11 cellular contexts compared by ENCODE assay signal in the genomic region with DNA sequence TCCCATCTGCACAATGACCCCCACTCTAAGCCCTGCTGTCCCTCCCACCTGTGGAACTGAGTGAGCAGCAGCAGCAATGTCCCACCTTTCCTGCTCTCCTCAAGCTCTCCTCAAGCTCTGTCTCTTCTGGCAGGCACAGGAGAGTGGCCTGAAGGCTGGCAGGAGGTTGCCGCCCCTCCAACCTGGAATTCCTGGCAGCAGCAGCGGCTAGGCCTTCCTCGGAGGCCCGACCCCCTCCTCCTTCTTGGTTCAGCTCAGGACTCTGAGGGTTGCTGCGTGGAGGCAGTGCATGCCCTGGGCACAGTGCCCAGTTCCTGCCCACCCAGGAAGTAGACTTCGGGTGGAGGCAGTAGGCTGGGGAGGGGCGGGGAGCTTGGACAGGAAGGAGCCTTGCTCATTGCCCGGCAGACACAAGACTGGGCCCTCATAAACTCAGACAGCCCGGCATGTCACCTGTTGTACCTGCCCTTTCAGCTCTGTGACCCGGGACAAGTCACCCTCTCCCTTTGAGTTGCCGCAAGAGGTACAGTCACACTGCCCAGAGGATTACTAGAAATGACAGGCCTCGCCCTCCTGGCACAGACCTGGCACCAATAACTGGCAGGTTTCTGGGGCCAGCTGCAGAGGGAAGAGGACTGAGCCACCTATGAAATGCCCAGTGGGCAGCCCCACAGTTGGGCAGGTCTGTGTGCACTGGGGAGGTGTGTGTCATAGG. TPM values are rescaled to one million over a fixed set of nuclear protein-coding genes. Genes with fewer than 3 reads are reported as not detected.
DNase-seq lines count a peak whose midpoint lies in the region; ATAC-seq, FAIRE-seq and TF ChIP-seq lines count a peak whose summit lies in the region.
"Had no signal": no experiment of that assay in that cellular context is flagged by ENCODE, and none has a peak within 500 bp of the region (broad histone marks: within the 10 kb centered on the region; RNA-seq: fewer than 3 reads in every experiment).

No MANE protein-coding gene starts in this region.

- peak overlapping the region; percentile 57 to 87 for H3K27ac Mint-ChIP-seq in activated naive CD4-positive, alpha-beta T cell treated with anti-CD3 and anti-CD28 coated beads, Interleukin-2, amount 50 U/mL, for 72 hours

- no peaks in the 10 kb centered on the region for H4K20me1 ChIP-seq in GM12878 (ENCODE audit: control insufficient read depth, insufficient read depth)

- no peak overlapping the region for H3K4me3 ChIP-seq in GM12878
- peak overlapping the region; percentile 34 to 93 (median 90) for H3K4me3 ChIP-seq in right lobe of liver
- peak overlapping the region in 3 of 4 donors; percentile 21 to 50 (median 41) for H3K4me3 ChIP-seq in upper lobe of left lung

- TF ChIP-seq POLR2A in GM12878 (IDR thresholded peaks at IDR 0.05; ENCODE audit: low read depth, low read length) (no peak), right lobe of liver (IDR thresholded peaks at IDR 0.05) (peak; percentile 74), upper lobe of left lung (IDR thresholded peaks at IDR 0.05) (peak in 2 of 4 donors; percentile 26 to 80), H54 (IDR thresholded peaks at IDR 0.05; ENCODE audit: low read depth, low read length) (no peak)

- peak in 1 of 2 donors; percentile 43 for ATAC-seq in activated naive CD4-positive, alpha-beta T cell treated with anti-CD3 and anti-CD28 coated beads, Interleukin-2, amount 50 U/mL, for 72 hours
- ATAC-seq in GM12878, result peak; percentile 36
- ATAC-seq in right lobe of liver, result peak; percentile 37 to 68 (median 51)
- ATAC-seq in upper lobe of left lung (ENCODE audit: low FRiP score in 2 of 2), result peak; percentile 61 to 74
- ATAC-seq in activated T-cell treated with anti-CD3 and anti-CD28 coated beads, Interleukin-2, amount 50 U/mL, for 4 hours, result no peak
- ATAC-seq: natural killer cell treated with Interleukin-12 subunit alpha and Interleukin-12 subunit beta and Interleukin-15 and Interleukin-18, amount 100 ng/mL, for 72 hours had no signal

- SMC1A ChIA-PET in GM12878 (lab: Charles Lee; ENCODE audit: uncharacterized antibody, unreplicated experiment), result no interaction called here

- H3K36me3 ChIP-seq in GM12878 (ENCODE audit: control insufficient read depth in 2 of 2, insufficient read depth in 2 of 2, low read length in 1 of 2) (no peaks in the 10 kb centered on the region), right lobe of liver (peaks cover 0 to 18% (median 6%) of the 10 kb centered on the region in 4 donors), upper lobe of left lung (no peaks in the 10 kb centered on the region)

- RAD21 ChIA-PET in GM12878 (lab: Charles Lee; ENCODE audit: unreplicated experiment), result no interaction called here

- H2AFZ ChIP-seq in GM12878 (ENCODE audit: control insufficient read depth, low read depth, low read length), result peak overlapping the region; percentile 21

- peaks cover 15% of the 10 kb centered on the region for H3K4me1 Mint-ChIP-seq in activated T-cell treated with anti-CD3 and anti-CD28 coated beads, Interleukin-2, amount 50 U/mL, for 4 hours (ENCODE audit: low read depth)

- no peak overlapping the region for H3K9ac ChIP-seq in GM12878 (ENCODE audit: control insufficient read depth, insufficient read depth, low read length)

- no peak for TF ChIP-seq CTCF in GM12878 (IDR thresholded peaks at IDR 0.05 in 2 of 3, conservative IDR thresholded peaks at IDR 0.05 in 1 of 3; ENCODE audit: control insufficient read depth in 2 of 3, extremely low read depth in 1 of 3, insufficient read depth in 1 of 3, low read depth in 3 of 3, low read length in 3 of 3)
- no peak for TF ChIP-seq CTCF in right lobe of liver (IDR thresholded peaks at IDR 0.05)
- no peak for TF ChIP-seq CTCF in upper lobe of left lung (IDR thresholded peaks at IDR 0.05)

- no peak for DNase-seq in activated naive CD4-positive, alpha-beta T cell treated with anti-CD3 and anti-CD28 coated beads, Interleukin-2, amount 50 U/mL, for 72 hours (ENCODE audit: low spot score in 2 of 2)
- DNase-seq in activated naive CD4-positive, alpha-beta T cell (lab: John Stamatoyannopoulos, UW), result no peak
- DNase-seq in GM12878 (ENCODE audit: low read depth, low spot score), result no peak
- peak; percentile 96 for DNase-seq in right lobe of liver
- DNase-seq in upper lobe of left lung, result peak; percentile 81 to 96
- no peak for DNase-seq in NCI-H128 (lab: John Stamatoyannopoulos, UW; ENCODE audit: unreplicated experiment)
- DNase-seq in activated T-cell treated with anti-CD3 and anti-CD28 coated beads, Interleukin-2, amount 50 U/mL, for 4 hours, result no peak
- DNase-seq in H54 (ENCODE audit: insufficient read length, low spot score), result no peak
- DNase-seq: NCI-H510A treated with DMSO at 0.1 percent for 48 hours had no signal

- FAIRE-seq in GM12878 (lab: Jason Lieb, UNC), result no peak
- FAIRE-seq in H54 (lab: Jason Lieb, UNC), result no peak

- peaks cover 0 to 5% of the 10 kb centered on the region in 2 donors for H3K9me3 Mint-ChIP-seq in activated naive CD4-positive, alpha-beta T cell treated with anti-CD3 and anti-CD28 coated beads, Interleukin-2, amount 50 U/mL, for 72 hours
- no peaks in the 10 kb centered on the region for H3K9me3 Mint-ChIP-seq in activated T-cell treated with anti-CD3 and anti-CD28 coated beads, Interleukin-2, amount 50 U/mL, for 4 hours

- no peaks in the 10 kb centered on the region for H3K27me3 ChIP-seq in GM12878 (replicated peaks in 1 of 2; ENCODE audit: control insufficient read depth in 2 of 2, insufficient read depth in 2 of 2, low read length in 1 of 2)
- no peaks in the 10 kb centered on the region for H3K27me3 ChIP-seq in right lobe of liver
- H3K27me3 ChIP-seq in upper lobe of left lung, result no peaks in the 10 kb centered on the region

- intact Hi-C loops in GM12878 (cut with micrococcal nuclease; ENCODE audit: unreplicated experiment) (no loop called here), right lobe of liver (cut with DNase I) (no loop called here)

- CTCF ChIA-PET in GM12878 (lab: Yijun Ruan, JAX), result no interaction called here

- no peak overlapping the region for H3K4me2 ChIP-seq in GM12878 (ENCODE audit: control insufficient read depth, insufficient read depth)

- no peak for TF ChIP-seq RAD21 in GM12878 (IDR thresholded peaks at IDR 0.05; ENCODE audit: insufficient read depth, low read depth, low read length)

- no peak for TF ChIP-seq EP300 in GM12878 (IDR thresholded peaks at IDR 0.05; ENCODE audit: borderline replicate concordance in 1 of 2, control insufficient read depth in 1 of 2, low read depth in 2 of 2, low read length in 2 of 2)
- TF ChIP-seq EP300 in upper lobe of left lung (IDR thresholded peaks at IDR 0.05), result peak in 2 of 4 donors; percentile 19 to 89

- BruUV-seq in GM12878 (replicated peaks; lab: Mats Ljungman, UMichigan), result no TSS peak

- no peak overlapping the region for H3K4me3 Mint-ChIP-seq in activated T-cell treated with anti-CD3 and anti-CD28 coated beads, Interleukin-2, amount 50 U/mL, for 4 hours
- H3K4me3 Mint-ChIP-seq: natural killer cell treated with Interleukin-12 subunit alpha and Interleukin-12 subunit beta and Interleukin-15 and Interleukin-18, amount 100 ng/mL, for 72 hours had no signal

- H3K9me3 ChIP-seq in GM12878 (replicated peaks; ENCODE audit: control insufficient read depth, insufficient read depth, low read length) (no peaks in the 10 kb centered on the region), right lobe of liver (no peaks in the 10 kb centered on the region), upper lobe of left lung (no peaks in the 10 kb centered on the region)

- no peaks in the 10 kb centered on the region for H3K27me3 Mint-ChIP-seq in activated T-cell treated with anti-CD3 and anti-CD28 coated beads, Interleukin-2, amount 50 U/mL, for 4 hours (ENCODE audit: low read depth)

- in situ Hi-C loops in GM12878 (cut with MboI), result no loop called here

- H3K27ac ChIP-seq in GM12878 (ENCODE audit: control insufficient read depth, insufficient read depth) (no peak overlapping the region), right lobe of liver (peak overlapping the region; percentile 90 to 97 (median 96)), upper lobe of left lung (peak overlapping the region; percentile 79 to 96 (median 87))

- 27% methylated on average over 12 of the region's 12 CpGs for WGBS in GM12878 (ENCODE audit: insufficient coverage, insufficient replicate concordance, low lambda C conversion rate, missing lambda C conversion rate)
- WGBS in right lobe of liver (ENCODE audit: insufficient coverage, low coverage, low lambda C conversion rate, missing lambda C conversion rate), result 22% methylated on average over 9 of the region's 12 CpGs
- WGBS in upper lobe of left lung, 2 donors, result 28 to 40% methylated on average over 9 to 11 of the region's 12 CpGs

- H3K4me1 ChIP-seq in GM12878 (ENCODE audit: control insufficient read depth, insufficient read depth, low read length), result no peaks in the 10 kb centered on the region; the same call in 1 of the 2 replicates
- peaks cover 0 to 63% (median 20%) of the 10 kb centered on the region in 4 donors for H3K4me1 ChIP-seq in right lobe of liver
- peaks cover 0 to 85% (median 54%) of the 10 kb centered on the region in 4 donors for H3K4me1 ChIP-seq in upper lobe of left lung

- H3K79me2 ChIP-seq in GM12878 (ENCODE audit: control insufficient read depth, insufficient read depth, low read length), result no peaks in the 10 kb centered on the region

- POLR2A ChIA-PET in GM12878 (lab: Charles Lee), result no interaction called here

- H3K36me3 Mint-ChIP-seq in activated naive CD4-positive, alpha-beta T cell treated with anti-CD3 and anti-CD28 coated beads, Interleukin-2, amount 50 U/mL, for 72 hours, result peaks cover 0 to 4% of the 10 kb centered on the region in 2 donors
- no peaks in the 10 kb centered on the region for H3K36me3 Mint-ChIP-seq in activated T-cell treated with anti-CD3 and anti-CD28 coated beads, Interleukin-2, amount 50 U/mL, for 4 hours (ENCODE audit: insufficient read depth)
- H3K36me3 Mint-ChIP-seq: natural killer cell treated with Interleukin-12 subunit alpha and Interleukin-12 subunit beta and Interleukin-15 and Interleukin-18, amount 100 ng/mL, for 72 hours had no signal

RNA-seq across cellular contexts. Expression of a gene that starts 2.1 kb away (rescaled TPM):
- 10 to 100 TPM in 1 of 2 donors, 1 to 10 TPM in 1; 1.5 to 29.9 TPM for total RNA-seq in activated naive CD4-positive, alpha-beta T cell treated with anti-CD3 and anti-CD28 coated beads, Interleukin-2, amount 50 U/mL, for 72 hours
- total RNA-seq in GM12878 (2013; cell fraction: nucleolus; rRNA removed), result not detected in 2 replicates
- total RNA-seq in GM12878 (2014; rRNA removed) (0.40 and 0.87 TPM in 2 replicates), GM12878 (2014; rRNA removed; fragmentation: Illumina TruSeq; extraction: Trizol) (0.45 and 0.60 TPM in 2 replicates), GM12878 (2021) (5.1 and 6.6 TPM in 2 replicates), right lobe of liver (over 10,000 TPM; 18,575 to 39,670 (median 31,917) TPM), upper lobe of left lung (1,000 to 10,000 TPM in 1 of 6 donors, 100 to 1,000 TPM in 5; 205 to 1,050 (median 637) TPM)
- polyA plus RNA-seq in GM12878 (2011; ENCODE audit: low read depth), result 0.31 TPM
- polyA plus RNA-seq in GM12878 (2011; rRNA removed) (3.1 and 3.5 TPM in 2 replicates), GM12878 (2014; fragmentation: Illumina TruSeq; extraction: Trizol) (0.36 and 0.90 TPM in 2 replicates), GM12878 (2014; fragmentation: Nextera tagmentation; extraction: Ambion mirVana) (under 1 TPM; 0.29 to 0.62 TPM), GM12878 (2014; rRNA removed) (0.33 and 1.0 TPM in 2 replicates), GM12878 (2016; fragmentation: Nextera tagmentation; extraction: Ambion mirVana) (under 1 TPM; 0.16 to 0.17 TPM)
- 3.8 and 4.1 TPM in 2 replicates for polyA plus RNA-seq in GM12878 (2011; cell fraction: cytosol; rRNA removed)
- 1.3 and 2.8 TPM in 2 replicates for polyA plus RNA-seq in GM12878 (2011; cell fraction: nucleus; rRNA removed)
- 0.34 and 1.2 TPM in 2 replicates for polyA plus RNA-seq in GM12878 (2012)
- 4.6 and 6.6 TPM in 2 replicates for polyA minus RNA-seq in GM12878 (2011; rRNA and poly(A)+ RNA removed)
- not detected in 2 replicates for polyA minus RNA-seq in GM12878 (2011; cell fraction: cytosol; rRNA and poly(A)+ RNA removed)
- 1.8 and 1.9 TPM in 2 replicates for polyA minus RNA-seq in GM12878 (2011; cell fraction: nucleus; rRNA and poly(A)+ RNA removed)
- total RNA-seq in activated T-cell treated with anti-CD3 and anti-CD28 coated beads, Interleukin-2, amount 50 U/mL, for 4 hours, result 1 to 10 TPM; 4.8 to 5.3 (median 4.9) TPM

RNA-seq across cellular contexts. Expression of a gene that starts 24.0 kb away (rescaled TPM):
- not detected for total RNA-seq in activated naive CD4-positive, alpha-beta T cell treated with anti-CD3 and anti-CD28 coated beads, Interleukin-2, amount 50 U/mL, for 72 hours
- total RNA-seq in GM12878 (2013; cell fraction: nucleolus; rRNA removed), result not detected in 2 replicates
- total RNA-seq in GM12878 (2014; rRNA removed), result not detected in 2 replicates
- total RNA-seq in GM12878 (2014; rRNA removed; fragmentation: Illumina TruSeq; extraction: Trizol), result not detected in 2 replicates
- not detected in 2 replicates for total RNA-seq in GM12878 (2021)
- not detected for polyA plus RNA-seq in GM12878 (2011; ENCODE audit: low read depth)
- polyA plus RNA-seq in GM12878 (2011; rRNA removed), result not detected in 2 replicates
- polyA plus RNA-seq in GM12878 (2011; cell fraction: cytosol; rRNA removed), result not detected in 2 replicates
- not detected in 2 replicates for polyA plus RNA-seq in GM12878 (2011; cell fraction: nucleus; rRNA removed)
- polyA plus RNA-seq in GM12878 (2012), result not detected in 2 replicates
- polyA plus RNA-seq in GM12878 (2014; fragmentation: Illumina TruSeq; extraction: Trizol), result not detected in 2 replicates
- polyA plus RNA-seq in GM12878 (2014; fragmentation: Nextera tagmentation; extraction: Ambion mirVana), result not detected
- polyA plus RNA-seq in GM12878 (2014; rRNA removed), result not detected in 2 replicates
- not detected for polyA plus RNA-seq in GM12878 (2016; fragmentation: Nextera tagmentation; extraction: Ambion mirVana)
- not detected in 2 replicates for polyA minus RNA-seq in GM12878 (2011; rRNA and poly(A)+ RNA removed)
- not detected in 2 replicates for polyA minus RNA-seq in GM12878 (2011; cell fraction: cytosol; rRNA and poly(A)+ RNA removed)
- not detected in 2 replicates for polyA minus RNA-seq in GM12878 (2011; cell fraction: nucleus; rRNA and poly(A)+ RNA removed)
- total RNA-seq in right lobe of liver, result not detected
- not detected for total RNA-seq in upper lobe of left lung
- not detected for total RNA-seq in activated T-cell treated with anti-CD3 and anti-CD28 coated beads, Interleukin-2, amount 50 U/mL, for 4 hours
- total RNA-seq: natural killer cell treated with Interleukin-12 subunit alpha and Interleukin-12 subunit beta and Interleukin-15 and Interleukin-18, amount 100 ng/mL, for 72 hours had no signal
- polyA plus RNA-seq: BJ had no signal

Comparison
In these comparisons a context has a peak if more than half of its experiments do, and no peak if none do; other contexts are left out.
1. ATAC-seq: peak in GM12878 (single experiment), right lobe of liver (4 of 4) and upper lobe of left lung (2 of 2); none in activated T-cell treated with anti-CD3 and anti-CD28 coated beads, Interleukin-2, amount 50 U/mL, for 4 hours (0 of 2).
2. DNase-seq: peak in right lobe of liver (3 of 3) and upper lobe of left lung (2 of 2); none in activated naive CD4-positive, alpha-beta T cell treated with anti-CD3 and anti-CD28 coated beads, Interleukin-2, amount 50 U/mL, for 72 hours (0 of 2), activated naive CD4-positive, alpha-beta T cell (0 of 4), GM12878 (single experiment), NCI-H128 (single experiment), activated T-cell treated with anti-CD3 and anti-CD28 coated beads, Interleukin-2, amount 50 U/mL, for 4 hours (single experiment) and H54 (single experiment).
3. RNA of a gene that starts 2.1 kb away (total RNA-seq): 18,575 to 39,670 TPM in right lobe of liver; 205 to 1,050 TPM in upper lobe of left lung, 1.5 to 29.9 TPM in activated naive CD4-positive, alpha-beta T cell treated with anti-CD3 and anti-CD28 coated beads, Interleukin-2, amount 50 U/mL, for 72 hours, 4.8 to 5.3 TPM in activated T-cell treated with anti-CD3 and anti-CD28 coated beads, Interleukin-2, amount 50 U/mL, for 4 hours and 0.40 to 6.6 TPM in GM12878; every median in the first group is over 10 times any median in the second.